In the genomic region with DNA sequence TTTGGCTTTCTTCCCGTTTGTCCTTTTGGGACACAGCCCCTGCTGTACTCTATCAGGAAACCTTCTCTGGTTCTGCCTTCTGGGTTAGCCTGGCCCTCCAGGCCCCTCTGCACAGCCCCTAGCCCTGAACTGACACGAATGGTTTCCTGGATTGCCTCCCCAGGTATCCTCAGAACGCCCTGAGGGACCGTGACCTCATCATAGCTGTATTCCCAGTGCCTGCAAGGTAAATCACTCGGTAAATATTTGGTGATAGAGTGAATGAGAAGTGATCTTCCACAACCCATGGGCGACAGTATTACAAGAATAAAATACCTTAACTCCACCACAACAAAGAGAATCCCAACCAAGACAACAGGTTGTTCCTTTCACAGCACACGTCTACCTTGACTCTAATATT, we compare ENCODE assay signal across 15 cellular contexts.
"Had no signal": no experiment of that assay in that cellular context is flagged by ENCODE, and none has a peak within 500 bp of the region (broad histone marks: within the 10 kb centered on the region; RNA-seq: fewer than 3 reads in every experiment).

No MANE protein-coding gene starts in this region.

- FAIRE-seq: colon, islet of Langerhans had no signal

- DNase-seq: activated B cell treated with CpG ODN at 0.5 μM for 24 hours; activated CD4-positive, alpha-beta T cell treated with anti-CD3 and anti-CD28 coated beads for 48 hours; activated CD8-positive, alpha-beta T cell treated with anti-CD3 and anti-CD28 coated beads for 36 hours; activated naive CD4-positive, alpha-beta T cell; activated naive CD8-positive, alpha-beta T cell treated with anti-CD3 and anti-CD28 coated beads for 36 hours; activated T-cell treated with anti-CD3 and anti-CD28 coated beads, Interleukin-2, amount 50 U/mL, for 1 hour; caudate nucleus; dorsolateral prefrontal cortex; foreskin fibroblast; hippocampal formation; left colon had no signal

- ATAC-seq: activated CD8-positive, alpha-beta T cell treated with anti-CD3 and anti-CD28 coated beads for 36 hours; activated T-helper 17 cell treated with anti-CD3 and anti-CD28 coated beads, Interleukin-2, amount 50 U/mL, for 72 hours; left colon; natural killer cell treated with Interleukin-12 subunit alpha and Interleukin-12 subunit beta and Interleukin-15 and Interleukin-18, amount 100 ng/mL, for 72 hours had no signal
